Comparison of ENCODE assay signal across 1 cellular context in the genomic region with DNA sequence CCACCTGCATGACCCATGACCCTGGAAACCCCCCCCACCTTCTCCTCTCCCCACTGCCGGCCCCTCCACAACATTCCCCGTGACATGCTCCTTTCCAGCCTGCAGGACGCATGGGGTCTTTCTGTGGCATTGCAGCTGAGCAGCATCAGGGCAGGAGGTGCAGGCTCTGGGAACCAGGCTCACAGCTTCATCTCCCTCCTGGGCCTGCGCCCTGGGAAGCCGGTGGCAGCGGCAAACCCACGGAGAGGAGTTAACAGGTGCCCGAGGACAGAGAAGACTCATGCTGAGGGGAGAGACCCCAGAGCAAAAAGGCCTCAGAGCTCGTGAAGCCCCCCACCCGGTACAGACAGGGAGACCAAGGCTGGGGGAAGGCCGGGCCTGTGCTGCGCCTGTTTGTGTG.
TF ChIP-seq lines count a peak whose summit lies in the region.

No MANE protein-coding gene starts in this region.

TF ChIP-seq in H1, 55 proteins besides CTCF, POLR2A, EP300 and RAD21:
- TF ChIP-seq RXRA (IDR thresholded peaks at IDR 0.05; ENCODE audit: insufficient read depth, low read depth, low read length) (no peak), CHD2 (IDR thresholded peaks at IDR 0.05; ENCODE audit: low read length) (no peak), CHD7 (IDR thresholded peaks at IDR 0.05; ENCODE audit: insufficient replicate concordance, low read length) (no peak), YY1 (IDR thresholded peaks at IDR 0.05; ENCODE audit: low read depth, low read length) (no peak), ASH2L (IDR thresholded peaks at IDR 0.05; ENCODE audit: low read length) (no peak), GABPA (IDR thresholded peaks at IDR 0.05; ENCODE audit: borderline replicate concordance, insufficient read depth, low read length) (no peak), SIN3A (conservative IDR thresholded peaks at IDR 0.05 in 1 of 2, IDR thresholded peaks at IDR 0.05 in 1 of 2; ENCODE audit: low read depth in 1 of 2, low read length in 2 of 2) (no peak), TBP (IDR thresholded peaks at IDR 0.05; ENCODE audit: low read depth, low read length) (no peak), EGR1 (IDR thresholded peaks at IDR 0.05; ENCODE audit: borderline replicate concordance, low read depth, low read length) (no peak), RBBP5 (IDR thresholded peaks at IDR 0.05; ENCODE audit: borderline replicate concordance, low read depth, low read length) (no peak), RFX5 (IDR thresholded peaks at IDR 0.05; ENCODE audit: borderline replicate concordance, low read depth, low read length) (no peak), CBX5 (IDR thresholded peaks at IDR 0.05; ENCODE audit: low read depth, low read length) (no peak), SAP30 (IDR thresholded peaks at IDR 0.05; ENCODE audit: insufficient read depth, insufficient replicate concordance, low read length) (no peak), NANOG (IDR thresholded peaks at IDR 0.05; ENCODE audit: insufficient read depth, low read depth, low read length, poor library complexity, severe bottlenecking) (no peak), TAF1 (IDR thresholded peaks at IDR 0.05; ENCODE audit: low read depth, low read length) (no peak)
- TF ChIP-seq, protein P1, sequence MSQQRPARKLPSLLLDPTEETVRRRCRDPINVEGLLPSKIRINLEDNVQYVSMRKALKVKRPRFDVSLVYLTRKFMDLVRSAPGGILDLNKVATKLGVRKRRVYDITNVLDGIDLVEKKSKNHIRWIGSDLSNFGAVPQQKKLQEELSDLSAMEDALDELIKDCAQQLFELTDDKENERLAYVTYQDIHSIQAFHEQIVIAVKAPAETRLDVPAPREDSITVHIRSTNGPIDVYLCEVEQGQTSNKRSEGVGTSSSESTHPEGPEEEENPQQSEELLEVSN (IDR thresholded peaks at IDR 0.05), result no peak
- TF ChIP-seq, protein P2, sequence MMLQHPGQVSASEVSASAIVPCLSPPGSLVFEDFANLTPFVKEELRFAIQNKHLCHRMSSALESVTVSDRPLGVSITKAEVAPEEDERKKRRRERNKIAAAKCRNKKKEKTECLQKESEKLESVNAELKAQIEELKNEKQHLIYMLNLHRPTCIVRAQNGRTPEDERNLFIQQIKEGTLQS (IDR thresholded peaks at IDR 0.05; ENCODE audit: insufficient read depth, low read depth, low read length), result no peak
